Comparison of ENCODE assay signal across 15 cellular contexts in genomic region chr11:126816655-126817054, GRCh38.
DNase-seq lines count a peak whose midpoint lies in the region; ATAC-seq and TF ChIP-seq lines count a peak whose summit lies in the region.
"Had no signal": no experiment of that assay in that cellular context is flagged by ENCODE, and none has a peak within 500 bp of the region (broad histone marks: within the 10 kb centered on the region; RNA-seq: fewer than 3 reads in every experiment).

No MANE protein-coding gene starts in this region.

- no peak for ATAC-seq in GM19395 (IDR thresholded peaks at IDR 0.05; ENCODE audit: unreplicated experiment)
- no peak for ATAC-seq in activated CD8-positive, alpha-beta memory T cell treated with anti-CD3 and anti-CD28 coated beads, Interleukin-2, amount 10 ng/mL, durations not matched to agents 7 days and 5 days
- ATAC-seq: activated naive CD4-positive, alpha-beta T cell treated with anti-CD3 and anti-CD28 coated beads, Interleukin-2, amount 50 U/mL, for 72 hours had no signal

- no peak overlapping the region for H3K27ac ChIP-seq in RWPE1
- H3K27ac ChIP-seq: uterus had no signal

- no peaks in the 10 kb centered on the region for H3K36me3 Mint-ChIP-seq in glutamatergic neuron (ENCODE audit: unreplicated experiment)
- no peaks in the 10 kb centered on the region for H3K36me3 Mint-ChIP-seq in activated CD8-positive, alpha-beta memory T cell treated with anti-CD3 and anti-CD28 coated beads, Interleukin-2, amount 10 ng/mL, durations not matched to agents 7 days and 5 days
- H3K36me3 Mint-ChIP-seq: activated naive CD4-positive, alpha-beta T cell treated with anti-CD3 and anti-CD28 coated beads, Interleukin-2, amount 50 U/mL, for 72 hours; naive B cell had no signal

- no peak overlapping the region for H3K27ac Mint-ChIP-seq in glutamatergic neuron (ENCODE audit: unreplicated experiment)
- H3K27ac Mint-ChIP-seq in activated CD8-positive, alpha-beta memory T cell treated with anti-CD3 and anti-CD28 coated beads, Interleukin-2, amount 10 ng/mL, durations not matched to agents 7 days and 5 days = no peak overlapping the region
- H3K27ac Mint-ChIP-seq: activated naive CD4-positive, alpha-beta T cell treated with anti-CD3 and anti-CD28 coated beads, Interleukin-2, amount 50 U/mL, for 72 hours; B cell; naive B cell had no signal

- peak overlapping the region; percentile 5 for H3K4me3 Mint-ChIP-seq in glutamatergic neuron (ENCODE audit: unreplicated experiment)
- no peak overlapping the region for H3K4me3 Mint-ChIP-seq in activated CD8-positive, alpha-beta memory T cell treated with anti-CD3 and anti-CD28 coated beads, Interleukin-2, amount 10 ng/mL, durations not matched to agents 7 days and 5 days
- H3K4me3 Mint-ChIP-seq: B cell, naive B cell had no signal

- DNase-seq in COR-L47 (lab: John Stamatoyannopoulos, UW) (peak; percentile 22), HT-29 (ENCODE audit: low spot score) (peak; percentile 72), NCI-H510A (lab: John Stamatoyannopoulos, UW) (peak; percentile 26), glutamatergic neuron (no peak), RWPE1 (ENCODE audit: low spot score) (no peak)
- no peak for DNase-seq in effector CD4-positive, alpha-beta T cell
- DNase-seq in activated CD8-positive, alpha-beta memory T cell treated with anti-CD3 and anti-CD28 coated beads, Interleukin-2, amount 10 ng/mL, durations not matched to agents 7 days and 5 days = no peak
- DNase-seq: activated CD8-positive, alpha-beta memory T cell treated with anti-CD3 and anti-CD28 coated beads, Interleukin-2, amount 50 U/mL, for 48 hours; GOT3; naive B cell; stimulated activated naive CD4-positive, alpha-beta T cell; uterus had no signal

- TF ChIP-seq CTCF in glutamatergic neuron (IDR thresholded peaks at IDR 0.05; ENCODE audit: partially characterized antibody, unreplicated experiment) (no peak), RWPE1 (conservative IDR thresholded peaks at IDR 0.05; ENCODE audit: low read depth) (no peak)

- peaks cover 16% of the 10 kb centered on the region for H3K4me1 Mint-ChIP-seq in glutamatergic neuron (ENCODE audit: low read depth, unreplicated experiment)
- H3K4me1 Mint-ChIP-seq in activated CD8-positive, alpha-beta memory T cell treated with anti-CD3 and anti-CD28 coated beads, Interleukin-2, amount 10 ng/mL, durations not matched to agents 7 days and 5 days = peaks cover 4% of the 10 kb centered on the region
- H3K4me1 Mint-ChIP-seq: B cell, naive B cell had no signal

- peaks cover 3% of the 10 kb centered on the region for H3K27me3 Mint-ChIP-seq in glutamatergic neuron (ENCODE audit: unreplicated experiment)
- peaks cover 5% of the 10 kb centered on the region for H3K27me3 Mint-ChIP-seq in activated CD8-positive, alpha-beta memory T cell treated with anti-CD3 and anti-CD28 coated beads, Interleukin-2, amount 10 ng/mL, durations not matched to agents 7 days and 5 days

- POLR2A ChIA-PET in RWPE1 (lab: Yijun Ruan, JAX; ENCODE audit: low non-redundant PET) = no interaction called here

- H3K9me3 Mint-ChIP-seq in glutamatergic neuron (ENCODE audit: unreplicated experiment) = peaks cover 2% of the 10 kb centered on the region
- H3K9me3 Mint-ChIP-seq in activated CD8-positive, alpha-beta memory T cell treated with anti-CD3 and anti-CD28 coated beads, Interleukin-2, amount 10 ng/mL, durations not matched to agents 7 days and 5 days (ENCODE audit: low read depth) = no peaks in the 10 kb centered on the region

- CTCF ChIA-PET in activated CD8-positive, alpha-beta memory T cell treated with anti-CD3 and anti-CD28 coated beads, Interleukin-2, amount 10 ng/mL, durations not matched to agents 7 days and 5 days (lab: Charles Lee) = no interaction called here
- CTCF ChIA-PET in RWPE1 (lab: Yijun Ruan, JAX) = no interaction called here

Comparison
In these comparisons a context has a peak if more than half of its experiments do, and no peak if none do; other contexts are left out.
1. DNase-seq: peak in COR-L47 (single experiment), HT-29 (single experiment) and NCI-H510A (single experiment); none in glutamatergic neuron (single experiment), effector CD4-positive, alpha-beta T cell (single experiment), activated CD8-positive, alpha-beta memory T cell treated with anti-CD3 and anti-CD28 coated beads, Interleukin-2, amount 10 ng/mL, durations not matched to agents 7 days and 5 days (single experiment) and RWPE1 (single experiment).